13 cellular contexts compared by ENCODE assay signal in genomic region chr1:20172033-20172588, GRCh38. TPM values are rescaled to one million over a fixed set of nuclear protein-coding genes. Genes with fewer than 3 reads are reported as not detected.
"Had no signal": no experiment of that assay in that cellular context is flagged by ENCODE, and none has a peak within 500 bp of the region (broad histone marks: within the 10 kb centered on the region; RNA-seq: fewer than 3 reads in every experiment).

No MANE protein-coding gene starts in this region.

- H3K27me3 Mint-ChIP-seq: naive thymus-derived CD4-positive, alpha-beta T cell had no signal

- H3K4me3 ChIP-seq: right atrium auricular region, tibial nerve had no signal

- H3K27ac ChIP-seq: parathyroid adenoma, right atrium auricular region, tibial nerve had no signal

- H3K9me3 ChIP-seq: right atrium auricular region, tibial nerve had no signal

- H3K4me3 Mint-ChIP-seq: naive thymus-derived CD4-positive, alpha-beta T cell had no signal

- H3K36me3 ChIP-seq: right atrium auricular region, tibial nerve had no signal

- H3K4me1 ChIP-seq: parathyroid adenoma, right atrium auricular region had no signal

- H3K27me3 ChIP-seq: right atrium auricular region, tibial nerve had no signal

- DNase-seq: activated CD4-positive, alpha-beta T cell treated with anti-CD3 and anti-CD28 coated beads, Interleukin-2, amount 50 U/mL, for 1 hour; caudate nucleus; cortex of kidney; effector CD8-positive, alpha-beta T cell; naive thymus-derived CD4-positive, alpha-beta T cell; small intestine had no signal

RNA-seq across cellular contexts. Expression of gene UBXN10, which starts 13.8 kb away (rescaled TPM):
- total RNA-seq: lung microvascular endothelial cell had no signal

RNA-seq across cellular contexts. Expression of gene PLA2G2C, which starts 14.2 kb away (rescaled TPM):
- total RNA-seq: kidney epithelial cell, lung microvascular endothelial cell, right atrium auricular region, subcutaneous adipose tissue, tibial nerve had no signal
- polyA plus RNA-seq: naive thymus-derived CD4-positive, alpha-beta T cell had no signal

RNA-seq across cellular contexts. Expression of gene PLA2G2F, which starts 33.0 kb away (rescaled TPM):
- total RNA-seq: lung microvascular endothelial cell; naive thymus-derived CD4-positive, alpha-beta T cell; right atrium auricular region; subcutaneous adipose tissue; T-helper 2 cell treated with Interferon-gamma antibody and Interleukin-4, amounts not matched to agents 100 ng/mL and 5 ng/mL, for 36 hours; tibial nerve had no signal
- polyA plus RNA-seq: naive thymus-derived CD4-positive, alpha-beta T cell had no signal

RNA-seq across cellular contexts. Expression of gene PLA2G2D, which starts 52.8 kb away (rescaled TPM):
- total RNA-seq: kidney epithelial cell; lung microvascular endothelial cell; naive thymus-derived CD4-positive, alpha-beta T cell; right atrium auricular region; T-helper 2 cell treated with Interferon-gamma antibody and Interleukin-4, amounts not matched to agents 100 ng/mL and 5 ng/mL, for 36 hours; tibial nerve had no signal
- polyA plus RNA-seq: naive thymus-derived CD4-positive, alpha-beta T cell had no signal
